ENCODE assay signal across 1 cellular context in genomic region chr19:58519355-58520256, GRCh38.
TF ChIP-seq lines count a peak whose summit lies in the region.

ZBTB45 (minus strand) TSS chr19:58519810; CDS start chr19:58517673, 2,137 bp downstream.

TF ChIP-seq in HepG2, 621 proteins besides CTCF, POLR2A, EP300 and RAD21 (continued from another document and continues in another):
- TF ChIP-seq, protein P1, sequence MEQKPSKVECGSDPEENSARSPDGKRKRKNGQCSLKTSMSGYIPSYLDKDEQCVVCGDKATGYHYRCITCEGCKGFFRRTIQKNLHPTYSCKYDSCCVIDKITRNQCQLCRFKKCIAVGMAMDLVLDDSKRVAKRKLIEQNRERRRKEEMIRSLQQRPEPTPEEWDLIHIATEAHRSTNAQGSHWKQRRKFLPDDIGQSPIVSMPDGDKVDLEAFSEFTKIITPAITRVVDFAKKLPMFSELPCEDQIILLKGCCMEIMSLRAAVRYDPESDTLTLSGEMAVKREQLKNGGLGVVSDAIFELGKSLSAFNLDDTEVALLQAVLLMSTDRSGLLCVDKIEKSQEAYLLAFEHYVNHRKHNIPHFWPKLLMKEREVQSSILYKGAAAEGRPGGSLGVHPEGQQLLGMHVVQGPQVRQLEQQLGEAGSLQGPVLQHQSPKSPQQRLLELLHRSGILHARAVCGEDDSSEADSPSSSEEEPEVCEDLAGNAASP (CRISPR knock-in tag; IDR thresholded peaks at IDR 0.05; ENCODE audit: borderline replicate concordance) = peak; percentile 59; the same call in 1 of the 2 replicates
- TF ChIP-seq EHMT2 (IDR thresholded peaks at IDR 0.05; ENCODE audit: borderline replicate concordance, low read depth, low read length) (no peak; the same call in 1 of the 2 replicates), ZBTB37 (CRISPR knock-in tag; IDR thresholded peaks at IDR 0.05) (peak; percentile 29; the same call in 1 of the 2 replicates), ZNF253 (CRISPR knock-in tag; IDR thresholded peaks at IDR 0.05; ENCODE audit: borderline replicate concordance) (no peak; the same call in 1 of the 2 replicates), ZBTB42 (CRISPR knock-in tag; IDR thresholded peaks at IDR 0.05) (peak; percentile 58; the same call in 1 of the 2 replicates), ZNF691 (CRISPR knock-in tag; IDR thresholded peaks at IDR 0.05; ENCODE audit: borderline replicate concordance, low read depth) (peak; percentile 75; the same call in 1 of the 2 replicates), GTF2F1 (IDR thresholded peaks at IDR 0.05; ENCODE audit: low read length) (peak; percentile 53; the same call in 1 of the 2 replicates), KLF15 (CRISPR knock-in tag; IDR thresholded peaks at IDR 0.05; ENCODE audit: borderline replicate concordance) (peak; percentile 89; the same call in 1 of the 2 replicates), JDP2 (CRISPR knock-in tag; IDR thresholded peaks at IDR 0.05; ENCODE audit: borderline replicate concordance) (peak; percentile 26; the same call in 1 of the 2 replicates), ZNF577 (CRISPR knock-in tag; IDR thresholded peaks at IDR 0.05; ENCODE audit: borderline replicate concordance, low read depth) (peak; percentile 82; the same call in 1 of the 2 replicates), ZFP37 (CRISPR knock-in tag; IDR thresholded peaks at IDR 0.05; ENCODE audit: borderline replicate concordance) (no peak), ARID4A (CRISPR knock-in tag; IDR thresholded peaks at IDR 0.05; ENCODE audit: borderline replicate concordance) (peak; percentile 98), ARID2 (CRISPR knock-in tag; IDR thresholded peaks at IDR 0.05; ENCODE audit: borderline replicate concordance) (no peak), USF2 (IDR thresholded peaks at IDR 0.05; ENCODE audit: low read depth, low read length) (no peak), USF2 (CRISPR knock-in tag; IDR thresholded peaks at IDR 0.05; ENCODE audit: borderline replicate concordance) (0 out of 2 replicates have a peak, but pooled peaks have one; percentile 63), HNRNPL (IDR thresholded peaks at IDR 0.05; ENCODE audit: low read depth, low read length) (peak; percentile 88), ZIK1 (CRISPR knock-in tag; IDR thresholded peaks at IDR 0.05; ENCODE audit: borderline replicate concordance, low read depth) (peak; percentile 96), RBM22 (optimal IDR thresholded peaks at IDR 0.05; ENCODE audit: low read length) (no peak), ARID5B (CRISPR knock-in tag; IDR thresholded peaks at IDR 0.05) (peak; percentile 81), ZNF34 (CRISPR knock-in tag; IDR thresholded peaks at IDR 0.05; ENCODE audit: borderline replicate concordance) (peak; percentile 99), CREB1 (IDR thresholded peaks at IDR 0.05) (peak; percentile 79), CREB1 (CRISPR knock-in tag; IDR thresholded peaks at IDR 0.05) (peak; percentile 92), CSRNP2 (CRISPR knock-in tag; conservative IDR thresholded peaks at IDR 0.05; ENCODE audit: low read depth) (peak; percentile 92; the same call in 1 of the 2 replicates), HIC2 (CRISPR knock-in tag; IDR thresholded peaks at IDR 0.05; ENCODE audit: low read depth) (peak; percentile 96), MYC (CRISPR knock-in tag; IDR thresholded peaks at IDR 0.05; ENCODE audit: borderline replicate concordance) (peak; percentile 93), ZNF468 (CRISPR knock-in tag; IDR thresholded peaks at IDR 0.05) (peak; percentile 24; the same call in 1 of the 2 replicates), KDM4B (CRISPR knock-in tag; IDR thresholded peaks at IDR 0.05) (peak; percentile 91; the same call in 1 of the 2 replicates)
- TF ChIP-seq, protein P2, sequence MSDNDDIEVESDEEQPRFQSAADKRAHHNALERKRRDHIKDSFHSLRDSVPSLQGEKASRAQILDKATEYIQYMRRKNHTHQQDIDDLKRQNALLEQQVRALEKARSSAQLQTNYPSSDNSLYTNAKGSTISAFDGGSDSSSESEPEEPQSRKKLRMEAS (IDR thresholded peaks at IDR 0.05) = peak; percentile 84; the same call in 1 of the 2 replicates
- TF ChIP-seq, protein P3, sequence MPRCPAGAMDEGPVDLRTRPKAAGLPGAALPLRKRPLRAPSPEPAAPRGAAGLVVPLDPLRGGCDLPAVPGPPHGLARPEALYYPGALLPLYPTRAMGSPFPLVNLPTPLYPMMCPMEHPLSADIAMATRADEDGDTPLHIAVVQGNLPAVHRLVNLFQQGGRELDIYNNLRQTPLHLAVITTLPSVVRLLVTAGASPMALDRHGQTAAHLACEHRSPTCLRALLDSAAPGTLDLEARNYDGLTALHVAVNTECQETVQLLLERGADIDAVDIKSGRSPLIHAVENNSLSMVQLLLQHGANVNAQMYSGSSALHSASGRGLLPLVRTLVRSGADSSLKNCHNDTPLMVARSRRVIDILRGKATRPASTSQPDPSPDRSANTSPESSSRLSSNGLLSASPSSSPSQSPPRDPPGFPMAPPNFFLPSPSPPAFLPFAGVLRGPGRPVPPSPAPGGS (CRISPR knock-in tag; IDR thresholded peaks at IDR 0.05) = peak; percentile 96; the same call in 1 of the 2 replicates
- TF ChIP-seq, protein P4, sequence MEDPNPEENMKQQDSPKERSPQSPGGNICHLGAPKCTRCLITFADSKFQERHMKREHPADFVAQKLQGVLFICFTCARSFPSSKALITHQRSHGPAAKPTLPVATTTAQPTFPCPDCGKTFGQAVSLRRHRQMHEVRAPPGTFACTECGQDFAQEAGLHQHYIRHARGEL (CRISPR knock-in tag; IDR thresholded peaks at IDR 0.05) = no peak; the same call in 1 of the 2 replicates
- TF ChIP-seq, protein P5, sequence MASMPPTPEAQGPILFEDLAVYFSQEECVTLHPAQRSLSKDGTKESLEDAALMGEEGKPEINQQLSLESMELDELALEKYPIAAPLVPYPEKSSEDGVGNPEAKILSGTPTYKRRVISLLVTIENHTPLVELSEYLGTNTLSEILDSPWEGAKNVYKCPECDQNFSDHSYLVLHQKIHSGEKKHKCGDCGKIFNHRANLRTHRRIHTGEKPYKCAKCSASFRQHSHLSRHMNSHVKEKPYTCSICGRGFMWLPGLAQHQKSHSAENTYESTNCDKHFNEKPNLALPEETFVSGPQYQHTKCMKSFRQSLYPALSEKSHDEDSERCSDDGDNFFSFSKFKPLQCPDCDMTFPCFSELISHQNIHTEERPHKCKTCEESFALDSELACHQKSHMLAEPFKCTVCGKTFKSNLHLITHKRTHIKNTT (CRISPR knock-in tag; IDR thresholded peaks at IDR 0.05) = 0 out of 2 replicates have a peak, but pooled peaks have one; percentile 57
